In genomic region chr2:42335514-42336104, GRCh38 we compare ENCODE assay signal across 1 cellular context.
A peak's percentile ranks its signal among the peaks of the same experiment; 100 is the strongest.
TF ChIP-seq lines count a peak whose summit lies in the region.

No MANE protein-coding gene starts in this region.

TF ChIP-seq in HepG2, 621 proteins besides CTCF, POLR2A, EP300 and RAD21 (continued from another document):
- peak; percentile 27; the same call in 1 of the 2 replicates for TF ChIP-seq ZNF414 (CRISPR knock-in tag; IDR thresholded peaks at IDR 0.05)
- TF ChIP-seq ETV5 (CRISPR knock-in tag; IDR thresholded peaks at IDR 0.05; ENCODE audit: borderline replicate concordance) = 0 out of 2 replicates have a peak, but pooled peaks have one; percentile 25
- TF ChIP-seq, protein P1, sequence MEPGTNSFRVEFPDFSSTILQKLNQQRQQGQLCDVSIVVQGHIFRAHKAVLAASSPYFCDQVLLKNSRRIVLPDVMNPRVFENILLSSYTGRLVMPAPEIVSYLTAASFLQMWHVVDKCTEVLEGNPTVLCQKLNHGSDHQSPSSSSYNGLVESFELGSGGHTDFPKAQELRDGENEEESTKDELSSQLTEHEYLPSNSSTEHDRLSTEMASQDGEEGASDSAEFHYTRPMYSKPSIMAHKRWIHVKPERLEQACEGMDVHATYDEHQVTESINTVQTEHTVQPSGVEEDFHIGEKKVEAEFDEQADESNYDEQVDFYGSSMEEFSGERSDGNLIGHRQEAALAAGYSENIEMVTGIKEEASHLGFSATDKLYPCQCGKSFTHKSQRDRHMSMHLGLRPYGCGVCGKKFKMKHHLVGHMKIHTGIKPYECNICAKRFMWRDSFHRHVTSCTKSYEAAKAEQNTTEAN (CRISPR knock-in tag; conservative IDR thresholded peaks at IDR 0.05) = no peak
- 0 out of 2 replicates have a peak, but pooled peaks have one; percentile 6 for TF ChIP-seq RARA (CRISPR knock-in tag; IDR thresholded peaks at IDR 0.05)
- TF ChIP-seq ZNF772 (CRISPR knock-in tag; IDR thresholded peaks at IDR 0.05) = 0 out of 2 replicates have a peak, but pooled peaks have one; percentile 46
- TF ChIP-seq SNAPC2 (CRISPR knock-in tag; IDR thresholded peaks at IDR 0.05) = peak; percentile 57; the same call in 1 of the 2 replicates
- peak; percentile 83 for TF ChIP-seq AGO2 (optimal IDR thresholded peaks at IDR 0.05; ENCODE audit: low read depth, low read length)
- 0 out of 2 replicates have a peak, but pooled peaks have one; percentile 54 for TF ChIP-seq ZNF792 (CRISPR knock-in tag; IDR thresholded peaks at IDR 0.05)
- peak; percentile 59 for TF ChIP-seq POLR2G (IDR thresholded peaks at IDR 0.05; ENCODE audit: low read depth, low read length)
- TF ChIP-seq, protein P2, sequence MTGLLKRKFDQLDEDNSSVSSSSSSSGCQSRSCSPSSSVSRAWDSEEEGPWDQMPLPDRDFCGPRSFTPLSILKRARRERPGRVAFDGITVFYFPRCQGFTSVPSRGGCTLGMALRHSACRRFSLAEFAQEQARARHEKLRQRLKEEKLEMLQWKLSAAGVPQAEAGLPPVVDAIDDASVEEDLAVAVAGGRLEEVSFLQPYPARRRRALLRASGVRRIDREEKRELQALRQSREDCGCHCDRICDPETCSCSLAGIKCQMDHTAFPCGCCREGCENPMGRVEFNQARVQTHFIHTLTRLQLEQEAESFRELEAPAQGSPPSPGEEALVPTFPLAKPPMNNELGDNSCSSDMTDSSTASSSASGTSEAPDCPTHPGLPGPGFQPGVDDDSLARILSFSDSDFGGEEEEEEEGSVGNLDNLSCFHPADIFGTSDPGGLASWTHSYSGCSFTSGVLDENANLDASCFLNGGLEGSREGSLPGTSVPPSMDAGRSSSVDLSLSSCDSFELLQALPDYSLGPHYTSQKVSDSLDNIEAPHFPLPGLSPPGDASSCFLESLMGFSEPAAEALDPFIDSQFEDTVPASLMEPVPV (CRISPR knock-in tag; IDR thresholded peaks at IDR 0.05) = 0 out of 2 replicates have a peak, but pooled peaks have one; percentile 36
TF ChIP-seq in HepG2: peak in this region for 26.
